Comparison of ENCODE assay signal across 27 cellular contexts in genomic region chr5:150352531-150353394, GRCh38. TPM values are rescaled to one million over a fixed set of nuclear protein-coding genes. Genes with fewer than 3 reads are reported as not detected.
DNase-seq lines count a peak whose midpoint lies in the region; ATAC-seq, FAIRE-seq and TF ChIP-seq lines count a peak whose summit lies in the region.
"Had no signal": no experiment of that assay in that cellular context is flagged by ENCODE, and none has a peak within 500 bp of the region (broad histone marks: within the 10 kb centered on the region; RNA-seq: fewer than 3 reads in every experiment).

No MANE protein-coding gene starts in this region.

- H3K36me3 Mint-ChIP-seq in MCF 10A (ENCODE audit: insufficient read depth, unreplicated experiment), result no peaks in the 10 kb centered on the region
- H3K36me3 Mint-ChIP-seq in activated T-helper 17 cell treated with anti-CD3 and anti-CD28 coated beads, Interleukin-2, amount 50 U/mL, for 72 hours (ENCODE audit: low read depth), result no peaks in the 10 kb centered on the region
- H3K36me3 Mint-ChIP-seq: activated naive CD8-positive, alpha-beta T cell treated with anti-CD3 and anti-CD28 coated beads for 36 hours had no signal

- H3K4me2 ChIP-seq in PC-9, result no peak overlapping the region
- H3K4me2 ChIP-seq: BLaER1 had no signal

- peaks cover 2% of the 10 kb centered on the region for H3K79me2 ChIP-seq in PC-9 (ENCODE audit: low read depth)

- H2AFZ ChIP-seq in PC-9, result no peak overlapping the region

- intact Hi-C loops in breast epithelium (cut with DNase I; ENCODE audit: low total_unique reads), result no loop called here
- intact Hi-C loops in MCF 10A (cut with micrococcal nuclease), result loop anchor here (10.0 kb wide), 1 partner anchor 518 kb away; no protein-coding TSS in a partner anchor
- intact Hi-C loops in kidney (cut with DNase I), result no loop called here
- intact Hi-C loops in PC-9 (cut with micrococcal nuclease; ENCODE audit: unreplicated experiment), result loop anchor here (5.0 to 10.0 kb wide), 4 partner anchors 50 to 718 kb away; partner anchors contain the start of gene ARSI

- DNase-seq in breast epithelium (ENCODE audit: low spot score in 2 of 2) (no peak), MCF 10A (ENCODE audit: unreplicated experiment) (no peak), kidney (peak; percentile 10), NCI-H187 treated with DMSO at 0.1 percent for 48 hours (lab: John Stamatoyannopoulos, UW) (no peak), PC-9 (no peak)
- DNase-seq in stimulated activated CD4-positive, alpha-beta T cell treated with anti-CD3 and anti-CD28 coated beads, Interleukin-1b, Interleukin-23, amount 100 ng/mL, for 48 hours, result no peak
- DNase-seq: 8988T; activated CD4-positive, alpha-beta T cell treated with anti-CD3 and anti-CD28 coated beads, Interleukin-2, amount 10 ng/mL, durations not matched to agents 7 days and 5 days; activated CD8-positive, alpha-beta memory T cell treated with anti-CD3 and anti-CD28 coated beads, Interleukin-2, amount 50 U/mL, for 4 hours; activated naive CD8-positive, alpha-beta T cell treated with anti-CD3 and anti-CD28 coated beads for 36 hours; effector memory CD4-positive, alpha-beta T cell; esophagus squamous epithelium; H7; kidney glomerular epithelial cell; NCI-H146; NCI-H226; NK-92 treated with Interleukin-12 subunit alpha and Interleukin-12 subunit beta, amount 100 ng/mL, for 24 hours; occipital lobe; stimulated activated CD4-positive, alpha-beta T cell treated with anti-CD3 and anti-CD28 coated beads, Interleukin-4, amount 100 ng/mL, for 1 hour; stimulated activated naive CD8-positive, alpha-beta T cell treated with anti-CD3 and anti-CD28 coated beads, Interleukin-15, Interleukin-2, amounts not matched to agents 100 U/mL and 50 U/mL, for 24 hours; T-helper 2 cell had no signal

- H3F3A ChIP-seq in PC-9 (ENCODE audit: insufficient read depth, low read depth), result no peaks in the 10 kb centered on the region

- H3K9me3 ChIP-seq in breast epithelium (no peaks in the 10 kb centered on the region), kidney (ENCODE audit: control insufficient read depth in 1 of 2, low read length in 2 of 2) (no peaks in the 10 kb centered on the region), PC-9 (ENCODE audit: insufficient read depth, low read depth) (no peaks in the 10 kb centered on the region)
- H3K9me3 ChIP-seq: BLaER1, esophagus squamous epithelium, gastroesophageal sphincter had no signal

- BruUV-seq in MCF 10A (replicated peaks; lab: Mats Ljungman, UMichigan) (no TSS peak), PC-9 (replicated peaks; lab: Mats Ljungman, UMichigan) (no TSS peak)

- no peaks in the 10 kb centered on the region for H4K20me1 ChIP-seq in PC-9 (ENCODE audit: insufficient read depth)
- H4K20me1 ChIP-seq: BLaER1 had no signal

- TF ChIP-seq CTCF in breast epithelium (IDR thresholded peaks at IDR 0.05) (no peak), MCF 10A (IDR thresholded peaks at IDR 0.05; ENCODE audit: unreplicated experiment) (no peak), kidney (IDR thresholded peaks at IDR 0.05; ENCODE audit: borderline replicate concordance, extremely low read depth, insufficient read depth) (no peak), PC-9 (conservative IDR thresholded peaks at IDR 0.05) (no peak)

- H3K36me3 ChIP-seq in breast epithelium (no peaks in the 10 kb centered on the region), kidney (ENCODE audit: control insufficient read depth in 1 of 2, insufficient read depth in 2 of 2, low read length in 2 of 2) (no peaks in the 10 kb centered on the region), PC-9 (ENCODE audit: low read depth) (no peaks in the 10 kb centered on the region)
- H3K36me3 ChIP-seq: BLaER1, esophagus squamous epithelium, gastroesophageal sphincter had no signal

- H3K27me3 ChIP-seq in breast epithelium (no peaks in the 10 kb centered on the region), PC-9 (ENCODE audit: insufficient read depth, low read depth) (no peaks in the 10 kb centered on the region)
- H3K27me3 ChIP-seq: BLaER1, esophagus squamous epithelium, gastroesophageal sphincter had no signal

- no peak for ATAC-seq in activated T-helper 17 cell treated with anti-CD3 and anti-CD28 coated beads, Interleukin-2, amount 50 U/mL, for 72 hours (replicated peaks)
- ATAC-seq in HG03439 (IDR thresholded peaks at IDR 0.05; ENCODE audit: unreplicated experiment), result no peak
- ATAC-seq: gastroesophageal sphincter; stimulated activated naive CD8-positive, alpha-beta T cell treated with anti-CD3 and anti-CD28 coated beads, Interleukin-15, Interleukin-2, amounts not matched to agents 100 U/mL and 50 U/mL, for 24 hours had no signal

- POLR2A ChIA-PET in MCF 10A (lab: Yijun Ruan, JAX), result interaction anchor here (0.7 to 3.3 kb wide), 4 partner anchors 33 to 316 kb away, joined by 3 to 12 read pairs (median 3); no protein-coding TSS in a partner anchor
- POLR2A ChIA-PET in PC-9 (lab: Charles Lee; ENCODE audit: unreplicated experiment), result no interaction called here

- no peak overlapping the region for H3K4me3 ChIP-seq in breast epithelium
- H3K4me3 ChIP-seq in kidney (ENCODE audit: low read length in 2 of 2), result no peak overlapping the region
- no peak overlapping the region for H3K4me3 ChIP-seq in PC-9
- H3K4me3 ChIP-seq: BLaER1, esophagus squamous epithelium, gastroesophageal sphincter had no signal

- no peak overlapping the region for H3K9ac ChIP-seq in kidney (ENCODE audit: low read length in 2 of 2)
- H3K9ac ChIP-seq: BLaER1 had no signal

- H3K4me1 ChIP-seq in breast epithelium (no peaks in the 10 kb centered on the region), kidney (ENCODE audit: control insufficient read depth in 1 of 2, insufficient read depth in 1 of 2, low read depth in 1 of 2, low read length in 2 of 2) (peaks cover 21% of the 10 kb centered on the region in 2 donors), PC-9 (replicated peaks; ENCODE audit: insufficient read depth) (peaks cover 9% of the 10 kb centered on the region)

- TF ChIP-seq POLR2A in breast epithelium (IDR thresholded peaks at IDR 0.05), result no peak

- no peaks in the 10 kb centered on the region for H3K9me3 Mint-ChIP-seq in MCF 10A (ENCODE audit: unreplicated experiment)
- H3K9me3 Mint-ChIP-seq in activated T-helper 17 cell treated with anti-CD3 and anti-CD28 coated beads, Interleukin-2, amount 50 U/mL, for 72 hours, result no peaks in the 10 kb centered on the region
- H3K9me3 Mint-ChIP-seq: activated CD4-positive, alpha-beta T cell treated with anti-CD3 and anti-CD28 coated beads, Interleukin-2, amount 10 ng/mL, durations not matched to agents 7 days and 5 days; activated naive CD8-positive, alpha-beta T cell treated with anti-CD3 and anti-CD28 coated beads for 36 hours; activated T-helper 2 cell treated with anti-CD3 and anti-CD28 coated beads, Interferon-gamma antibody, Interleukin-2, Interleukin-4, amounts not matched to agents 10 μg/mL and 5 μg/mL and 100 μg/mL, durations not matched to agents 14 hours and 24 hours and 36 hours had no signal

- FAIRE-seq in kidney (lab: Jason Lieb, UNC), result no peak
- FAIRE-seq: astrocyte had no signal

- H3K27ac Mint-ChIP-seq in MCF 10A (ENCODE audit: low read depth, unreplicated experiment), result no peak overlapping the region
- peak overlapping the region; percentile 29 for H3K27ac Mint-ChIP-seq in activated T-helper 17 cell treated with anti-CD3 and anti-CD28 coated beads, Interleukin-2, amount 50 U/mL, for 72 hours
- H3K27ac Mint-ChIP-seq: activated CD4-positive, alpha-beta T cell treated with anti-CD3 and anti-CD28 coated beads, Interleukin-2, amount 10 ng/mL, durations not matched to agents 7 days and 5 days; activated naive CD8-positive, alpha-beta T cell treated with anti-CD3 and anti-CD28 coated beads for 36 hours; activated T-helper 2 cell treated with anti-CD3 and anti-CD28 coated beads, Interferon-gamma antibody, Interleukin-2, Interleukin-4, amounts not matched to agents 10 μg/mL and 5 μg/mL and 100 μg/mL, durations not matched to agents 14 hours and 24 hours and 36 hours had no signal

- peak overlapping the region; percentile 65 for H3K27ac ChIP-seq in breast epithelium
- H3K27ac ChIP-seq in kidney (ENCODE audit: low read depth in 2 of 2, low read length in 2 of 2), result peak overlapping the region in 1 of 2 donors; percentile 33
- no peak overlapping the region for H3K27ac ChIP-seq in PC-9
- H3K27ac ChIP-seq: BLaER1, esophagus squamous epithelium, gastroesophageal sphincter had no signal

- no peak overlapping the region for H3K4me3 Mint-ChIP-seq in MCF 10A (ENCODE audit: unreplicated experiment)
- no peak overlapping the region for H3K4me3 Mint-ChIP-seq in activated T-helper 17 cell treated with anti-CD3 and anti-CD28 coated beads, Interleukin-2, amount 50 U/mL, for 72 hours
- H3K4me3 Mint-ChIP-seq: activated CD4-positive, alpha-beta T cell treated with anti-CD3 and anti-CD28 coated beads, Interleukin-2, amount 10 ng/mL, durations not matched to agents 7 days and 5 days; activated naive CD8-positive, alpha-beta T cell treated with anti-CD3 and anti-CD28 coated beads for 36 hours had no signal

- CTCF ChIA-PET in MCF 10A (lab: Yijun Ruan, JAX), result interaction anchor here (0.5 to 7.5 kb wide), 16 partner anchors 8 to 865 kb away, joined by 3 to 290 read pairs (median 8); partner anchors contain the start of gene ARSI
- CTCF ChIA-PET in PC-9 (lab: Charles Lee), result interaction anchor here (0.7 kb wide), 1 partner anchor 141 kb away, joined by 3 read pairs; no protein-coding TSS in a partner anchor

- H3K4me1 Mint-ChIP-seq in MCF 10A (ENCODE audit: insufficient read depth, unreplicated experiment), result peaks cover 12% of the 10 kb centered on the region
- H3K4me1 Mint-ChIP-seq in activated T-helper 17 cell treated with anti-CD3 and anti-CD28 coated beads, Interleukin-2, amount 50 U/mL, for 72 hours, result peaks cover 14% of the 10 kb centered on the region

- H3K27me3 Mint-ChIP-seq in MCF 10A (ENCODE audit: insufficient read depth, unreplicated experiment), result no peaks in the 10 kb centered on the region
- H3K27me3 Mint-ChIP-seq in activated T-helper 17 cell treated with anti-CD3 and anti-CD28 coated beads, Interleukin-2, amount 50 U/mL, for 72 hours, result no peaks in the 10 kb centered on the region

- no peaks in the 10 kb centered on the region for H3K9me2 ChIP-seq in PC-9 (ENCODE audit: insufficient read depth)

RNA-seq across cellular contexts. Expression of gene TCOF1, which starts 4.7 kb away (rescaled TPM):
- total RNA-seq in breast epithelium, result 10 to 100 TPM; 20.6 to 37.7 (median 36.1) TPM
- 68.4 and 83.5 TPM in 2 replicates for total RNA-seq in MCF 10A (2022)
- total RNA-seq in activated T-helper 17 cell treated with anti-CD3 and anti-CD28 coated beads, Interleukin-2, amount 50 U/mL, for 72 hours, result 100 to 1,000 TPM in 1 of 2 donors, 10 to 100 TPM in 1; 55.3 to 117 TPM
- total RNA-seq in kidney, result 23.5 TPM
- 12.2 TPM for polyA plus RNA-seq in kidney (ENCODE audit: insufficient read depth, low read depth, low replicate concordance)
- total RNA-seq in PC-9 (2021), result 68.4 and 75.3 TPM in 2 replicates

RNA-seq across cellular contexts. Expression of gene ARSI, which starts 50.1 kb away (rescaled TPM):
- total RNA-seq in breast epithelium, result 1 to 10 TPM in 1 of 3 donors, under 1 TPM in 2; 0.48 to 1.3 (median 0.98) TPM
- 0.19 and 0.25 TPM in 2 replicates for total RNA-seq in MCF 10A (2022)
- total RNA-seq in activated T-helper 17 cell treated with anti-CD3 and anti-CD28 coated beads, Interleukin-2, amount 50 U/mL, for 72 hours, result not detected
- 0.57 TPM for total RNA-seq in kidney
- polyA plus RNA-seq in kidney (ENCODE audit: insufficient read depth, low read depth, low replicate concordance), result 1.1 TPM
- 2.6 and 3.2 TPM in 2 replicates for total RNA-seq in PC-9 (2021)
- total RNA-seq: activated CD4-positive, alpha-beta T cell treated with anti-CD3 and anti-CD28 coated beads, Interleukin-2, amount 10 ng/mL, durations not matched to agents 7 days and 5 days; activated naive CD8-positive, alpha-beta T cell treated with anti-CD3 and anti-CD28 coated beads for 36 hours; activated T-helper 2 cell treated with anti-CD3 and anti-CD28 coated beads, Interferon-gamma antibody, Interleukin-2, Interleukin-4, amounts not matched to agents 10 μg/mL and 5 μg/mL and 100 μg/mL, durations not matched to agents 14 hours and 24 hours and 36 hours had no signal

RNA-seq across cellular contexts. Expression of gene CD74, which starts 59.9 kb away (rescaled TPM):
- 100 to 1,000 TPM; 382 to 393 (median 392) TPM for total RNA-seq in breast epithelium
- not detected in 2 replicates for total RNA-seq in MCF 10A (2022)
- 100 to 1,000 TPM; 265 to 629 TPM for total RNA-seq in activated T-helper 17 cell treated with anti-CD3 and anti-CD28 coated beads, Interleukin-2, amount 50 U/mL, for 72 hours
- 2,003 TPM for total RNA-seq in kidney
- 1,887 TPM for polyA plus RNA-seq in kidney (ENCODE audit: insufficient read depth, low read depth, low replicate concordance)
- total RNA-seq in PC-9 (2021), result 41.1 and 52.0 TPM in 2 replicates

Comparison
In these comparisons a context has a peak if more than half of its experiments do, and no peak if none do; other contexts are left out.
1. RNA of gene CD74, which starts 59.9 kb away (total RNA-seq): 2,003 TPM in kidney (single experiment), 265 to 629 TPM in activated T-helper 17 cell treated with anti-CD3 and anti-CD28 coated beads, Interleukin-2, amount 50 U/mL, for 72 hours, 382 to 393 TPM in breast epithelium and 41.1 to 52.0 TPM in PC-9; not detected in MCF 10A; every median in the first group is over 10 times any median in the second.
2. intact Hi-C loops: an anchor here in MCF 10A (10.0 kb wide) and PC-9 (5.0 to 10.0 kb wide); none called in breast epithelium and kidney.